1 cellular context compared by ENCODE assay signal in the genomic region with DNA sequence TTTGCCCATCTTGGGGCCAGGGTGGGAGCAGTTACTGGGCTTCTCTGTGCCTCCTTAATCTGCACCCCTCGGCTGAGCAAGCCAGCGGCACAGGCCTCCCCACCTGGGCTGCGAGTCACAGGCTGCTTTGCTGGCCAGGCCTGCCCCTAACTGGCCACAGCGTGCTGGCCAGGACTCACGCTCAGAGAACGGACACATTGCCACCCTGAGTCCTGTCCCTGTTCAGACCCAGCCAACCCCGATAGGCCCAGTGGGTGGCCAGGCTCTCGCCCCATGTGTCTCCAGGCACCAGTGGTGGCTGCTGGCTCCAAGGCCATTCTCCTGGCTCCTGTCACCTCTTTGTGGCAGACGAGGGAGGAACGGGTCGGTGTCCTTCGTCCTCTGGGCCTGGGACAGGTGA.
TF ChIP-seq lines count a peak whose summit lies in the region.

No MANE protein-coding gene starts in this region.

TF ChIP-seq in HepG2, 621 proteins besides CTCF, POLR2A, EP300 and RAD21 (continued from another document):
- TF ChIP-seq YY1 (IDR thresholded peaks at IDR 0.05; ENCODE audit: insufficient read depth, insufficient replicate concordance, low read depth, low read length) = no peak
- TF ChIP-seq, protein P1, sequence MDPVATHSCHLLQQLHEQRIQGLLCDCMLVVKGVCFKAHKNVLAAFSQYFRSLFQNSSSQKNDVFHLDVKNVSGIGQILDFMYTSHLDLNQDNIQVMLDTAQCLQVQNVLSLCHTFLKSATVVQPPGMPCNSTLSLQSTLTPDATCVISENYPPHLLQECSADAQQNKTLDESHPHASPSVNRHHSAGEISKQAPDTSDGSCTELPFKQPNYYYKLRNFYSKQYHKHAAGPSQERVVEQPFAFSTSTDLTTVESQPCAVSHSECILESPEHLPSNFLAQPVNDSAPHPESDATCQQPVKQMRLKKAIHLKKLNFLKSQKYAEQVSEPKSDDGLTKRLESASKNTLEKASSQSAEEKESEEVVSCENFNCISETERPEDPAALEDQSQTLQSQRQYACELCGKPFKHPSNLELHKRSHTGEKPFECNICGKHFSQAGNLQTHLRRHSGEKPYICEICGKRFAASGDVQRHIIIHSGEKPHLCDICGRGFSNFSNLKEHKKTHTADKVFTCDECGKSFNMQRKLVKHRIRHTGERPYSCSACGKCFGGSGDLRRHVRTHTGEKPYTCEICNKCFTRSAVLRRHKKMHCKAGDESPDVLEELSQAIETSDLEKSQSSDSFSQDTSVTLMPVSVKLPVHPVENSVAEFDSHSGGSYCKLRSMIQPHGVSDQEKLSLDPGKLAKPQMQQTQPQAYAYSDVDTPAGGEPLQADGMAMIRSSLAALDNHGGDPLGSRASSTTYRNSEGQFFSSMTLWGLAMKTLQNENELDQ (CRISPR knock-in tag; IDR thresholded peaks at IDR 0.05; ENCODE audit: borderline replicate concordance) = no peak
- no peak for TF ChIP-seq POLR2AphosphoS2 (IDR thresholded peaks at IDR 0.05; ENCODE audit: low read depth, low read length)
- TF ChIP-seq ZNF546 (CRISPR knock-in tag; conservative IDR thresholded peaks at IDR 0.05) = no peak
- no peak for TF ChIP-seq CEBPG (CRISPR knock-in tag; IDR thresholded peaks at IDR 0.05)
- TF ChIP-seq HCFC1 (IDR thresholded peaks at IDR 0.05; ENCODE audit: low read depth, low read length) = no peak
- TF ChIP-seq, protein P2, sequence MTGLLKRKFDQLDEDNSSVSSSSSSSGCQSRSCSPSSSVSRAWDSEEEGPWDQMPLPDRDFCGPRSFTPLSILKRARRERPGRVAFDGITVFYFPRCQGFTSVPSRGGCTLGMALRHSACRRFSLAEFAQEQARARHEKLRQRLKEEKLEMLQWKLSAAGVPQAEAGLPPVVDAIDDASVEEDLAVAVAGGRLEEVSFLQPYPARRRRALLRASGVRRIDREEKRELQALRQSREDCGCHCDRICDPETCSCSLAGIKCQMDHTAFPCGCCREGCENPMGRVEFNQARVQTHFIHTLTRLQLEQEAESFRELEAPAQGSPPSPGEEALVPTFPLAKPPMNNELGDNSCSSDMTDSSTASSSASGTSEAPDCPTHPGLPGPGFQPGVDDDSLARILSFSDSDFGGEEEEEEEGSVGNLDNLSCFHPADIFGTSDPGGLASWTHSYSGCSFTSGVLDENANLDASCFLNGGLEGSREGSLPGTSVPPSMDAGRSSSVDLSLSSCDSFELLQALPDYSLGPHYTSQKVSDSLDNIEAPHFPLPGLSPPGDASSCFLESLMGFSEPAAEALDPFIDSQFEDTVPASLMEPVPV (CRISPR knock-in tag; IDR thresholded peaks at IDR 0.05) = no peak
- TF ChIP-seq, protein P3, sequence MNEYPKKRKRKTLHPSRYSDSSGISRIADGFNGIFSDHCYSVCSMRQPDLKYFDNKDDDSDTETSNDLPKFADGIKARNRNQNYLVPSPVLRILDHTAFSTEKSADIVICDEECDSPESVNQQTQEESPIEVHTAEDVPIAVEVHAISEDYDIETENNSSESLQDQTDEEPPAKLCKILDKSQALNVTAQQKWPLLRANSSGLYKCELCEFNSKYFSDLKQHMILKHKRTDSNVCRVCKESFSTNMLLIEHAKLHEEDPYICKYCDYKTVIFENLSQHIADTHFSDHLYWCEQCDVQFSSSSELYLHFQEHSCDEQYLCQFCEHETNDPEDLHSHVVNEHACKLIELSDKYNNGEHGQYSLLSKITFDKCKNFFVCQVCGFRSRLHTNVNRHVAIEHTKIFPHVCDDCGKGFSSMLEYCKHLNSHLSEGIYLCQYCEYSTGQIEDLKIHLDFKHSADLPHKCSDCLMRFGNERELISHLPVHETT (CRISPR knock-in tag; conservative IDR thresholded peaks at IDR 0.05) = no peak
- no peak for TF ChIP-seq ZNF12 (CRISPR knock-in tag; IDR thresholded peaks at IDR 0.05)
- TF ChIP-seq, protein P4, sequence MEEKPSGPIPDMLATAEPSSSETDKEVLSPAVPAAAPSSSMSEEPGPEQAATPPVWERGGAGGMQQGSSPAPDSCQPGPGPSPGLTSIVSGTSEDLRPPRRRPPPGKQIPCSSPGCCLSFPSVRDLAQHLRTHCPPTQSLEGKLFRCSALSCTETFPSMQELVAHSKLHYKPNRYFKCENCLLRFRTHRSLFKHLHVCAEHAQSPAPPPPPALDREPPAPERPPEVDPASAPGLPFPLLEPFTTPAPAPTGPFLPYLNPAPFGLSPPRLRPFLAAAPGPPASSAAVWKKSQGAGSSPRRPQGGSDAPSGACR (CRISPR knock-in tag; IDR thresholded peaks at IDR 0.05) = no peak
